In the genomic region with DNA sequence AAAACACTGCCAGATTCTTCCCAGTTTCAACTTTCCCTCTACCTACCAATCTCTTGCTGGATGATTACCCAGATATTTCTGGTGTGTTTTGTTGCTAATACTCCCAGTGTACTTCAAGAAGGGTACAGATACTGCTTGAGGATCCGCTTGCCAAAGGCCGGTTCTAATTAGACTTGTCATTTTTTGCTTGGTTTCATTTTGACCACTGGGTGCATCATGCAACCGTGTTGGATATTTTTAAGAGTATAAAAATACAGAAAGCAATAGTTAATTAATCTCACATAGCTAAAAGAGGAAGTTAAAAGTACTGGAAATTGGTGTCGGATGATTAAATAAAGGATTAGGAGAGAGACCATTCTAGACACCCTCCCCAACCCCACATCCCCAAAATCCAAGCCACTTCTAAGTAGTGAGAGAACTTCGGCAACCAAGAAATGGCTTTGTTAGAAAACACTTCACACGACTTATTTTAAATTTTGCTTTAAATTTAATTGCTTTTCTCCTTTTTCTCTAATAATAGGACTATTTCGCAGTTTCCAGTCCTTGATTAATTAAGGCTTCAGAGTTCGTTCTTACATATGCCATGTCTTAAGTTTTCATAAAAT, we compare ENCODE assay signal across 9 cellular contexts. TPM values are rescaled to one million over a fixed set of nuclear protein-coding genes. Genes with fewer than 3 reads are reported as not detected.
A peak's percentile ranks its signal among the peaks of the same experiment; 100 is the strongest.
DNase-seq lines count a peak whose midpoint lies in the region; FAIRE-seq and TF ChIP-seq lines count a peak whose summit lies in the region.
"Had no signal": no experiment of that assay in that cellular context is flagged by ENCODE, and none has a peak within 500 bp of the region (broad histone marks: within the 10 kb centered on the region; RNA-seq: fewer than 3 reads in every experiment).

No MANE protein-coding gene starts in this region.

- no peak for TF ChIP-seq CTCF in HFFc6 (IDR thresholded peaks at IDR 0.05)

- H3K9me3 ChIP-seq in iPS-18a (ENCODE audit: control insufficient read depth, low read depth, low read length) (no peaks in the 10 kb centered on the region), stomach smooth muscle (ENCODE audit: control insufficient read depth in 2 of 2, low read length in 2 of 2) (no peaks in the 10 kb centered on the region)

- H3K27me3 ChIP-seq in iPS-18a (ENCODE audit: control insufficient read depth, insufficient read depth, low read length) = peaks cover 90% of the 10 kb centered on the region
- H3K27me3 ChIP-seq in stomach smooth muscle (ENCODE audit: control insufficient read depth in 1 of 2, insufficient read depth in 2 of 2, low read length in 2 of 2) = no peaks in the 10 kb centered on the region

- CTCF ChIA-PET in activated CD4-positive, alpha-beta memory T cell treated with anti-CD3 and anti-CD28 coated beads for 36 hours (lab: Charles Lee) = interaction anchor here (1.1 to 4.1 kb wide), 6 partner anchors 8 to 269 kb away, joined by 3 to 25 read pairs (median 4); a partner anchor contains a TSS

- H3K9ac ChIP-seq in iPS-18a (ENCODE audit: low read length) = no peak overlapping the region
- H3K9ac ChIP-seq in stomach smooth muscle (ENCODE audit: low read length in 2 of 2) = peak overlapping the region; percentile 43 to 83

- DNase-seq in COR-L47 (lab: John Stamatoyannopoulos, UW) = peak; percentile 27
- peak; percentile 37 for DNase-seq in HFFc6
- DNase-seq in activated CD4-positive, alpha-beta memory T cell treated with anti-CD3 and anti-CD28 coated beads for 36 hours = no peak
- no peak for DNase-seq in COLO829 (ENCODE audit: low spot score)
- no peak for DNase-seq in activated effector memory CD4-positive, alpha-beta T cell treated with Interleukin-2 at 50 U/mL for 16 hours
- no peak for DNase-seq in HTR-8/SVneo (ENCODE audit: insufficient read length, low spot score)

- H3K36me3 ChIP-seq in iPS-18a (ENCODE audit: control insufficient read depth, low read depth, low read length) (no peaks in the 10 kb centered on the region), stomach smooth muscle (ENCODE audit: control insufficient read depth in 2 of 2, insufficient read depth in 2 of 2, low read length in 2 of 2) (no peaks in the 10 kb centered on the region)

- H3K36me3 Mint-ChIP-seq in HFFc6 (ENCODE audit: low read depth) = peaks cover 7% of the 10 kb centered on the region; the same call in 1 of the 2 replicates
- H3K36me3 Mint-ChIP-seq in activated CD4-positive, alpha-beta memory T cell treated with anti-CD3 and anti-CD28 coated beads for 36 hours = no peaks in the 10 kb centered on the region

- intact Hi-C loops in activated CD4-positive, alpha-beta memory T cell treated with anti-CD3 and anti-CD28 coated beads for 36 hours (cut with micrococcal nuclease) = loop anchor here (1.0 to 10.0 kb wide), 7 partner anchors 7 to 907 kb away; a partner anchor contains a TSS

- no peak overlapping the region for H3K27ac ChIP-seq in iPS-18a (ENCODE audit: low read length)
- H3K27ac ChIP-seq in stomach smooth muscle (ENCODE audit: low read length) = peak overlapping the region; percentile 92

- POLR2A ChIA-PET in activated CD4-positive, alpha-beta memory T cell treated with anti-CD3 and anti-CD28 coated beads for 36 hours (lab: Charles Lee) = interaction anchor here (2.8 kb wide), 1 partner anchor 10 kb away, joined by 24 read pairs; no protein-coding TSS in a partner anchor

- peak overlapping the region; percentile 94 for H3K27ac Mint-ChIP-seq in HFFc6
- H3K27ac Mint-ChIP-seq in activated CD4-positive, alpha-beta memory T cell treated with anti-CD3 and anti-CD28 coated beads for 36 hours = no peak overlapping the region

- peak overlapping the region; percentile 56 for H3K4me3 ChIP-seq in iPS-18a (ENCODE audit: low read length)
- peak overlapping the region; percentile 68 to 97 for H3K4me3 ChIP-seq in stomach smooth muscle (ENCODE audit: low read length in 2 of 2)

- no peak for FAIRE-seq in HTR-8/SVneo (lab: Jason Lieb, UNC)
- FAIRE-seq: TTC549 had no signal

- H3K9me3 Mint-ChIP-seq in HFFc6 = no peaks in the 10 kb centered on the region
- no peaks in the 10 kb centered on the region for H3K9me3 Mint-ChIP-seq in activated CD4-positive, alpha-beta memory T cell treated with anti-CD3 and anti-CD28 coated beads for 36 hours

- peaks cover 28% of the 10 kb centered on the region for H3K4me1 Mint-ChIP-seq in HFFc6 (ENCODE audit: low read depth)
- H3K4me1 Mint-ChIP-seq in activated CD4-positive, alpha-beta memory T cell treated with anti-CD3 and anti-CD28 coated beads for 36 hours (ENCODE audit: low read depth) = peaks cover 26% of the 10 kb centered on the region

- H3K27me3 Mint-ChIP-seq in HFFc6 (ENCODE audit: insufficient read depth) = peaks cover 5% of the 10 kb centered on the region
- H3K27me3 Mint-ChIP-seq in activated CD4-positive, alpha-beta memory T cell treated with anti-CD3 and anti-CD28 coated beads for 36 hours = peaks cover 11% of the 10 kb centered on the region

- H3K4me1 ChIP-seq in iPS-18a (ENCODE audit: control insufficient read depth, low read depth, low read length) (peaks cover 13% of the 10 kb centered on the region), stomach smooth muscle (ENCODE audit: control insufficient read depth, insufficient read depth, low read length) (peaks cover 17% of the 10 kb centered on the region)

- H3K4me3 Mint-ChIP-seq in HFFc6 = peak overlapping the region; percentile 94
- H3K4me3 Mint-ChIP-seq in activated CD4-positive, alpha-beta memory T cell treated with anti-CD3 and anti-CD28 coated beads for 36 hours = peak overlapping the region; percentile 88

RNA-seq across cellular contexts. Expression of a gene that starts 2.5 kb away (rescaled TPM):
- total RNA-seq in HFFc6 (2021; fragmentation: NEBNext Ultra II Directional; extraction: Animal tissue kit (Norgen Biotek cat#: 25700)) = 10 to 100 TPM; 13.1 to 26.7 (median 24.9) TPM
- 10 to 100 TPM; 15.5 to 16.8 TPM for total RNA-seq in activated CD4-positive, alpha-beta memory T cell treated with anti-CD3 and anti-CD28 coated beads for 36 hours

RNA-seq across cellular contexts. Expression of a gene that starts 7.5 kb away (rescaled TPM):
- total RNA-seq in HFFc6 (2021; fragmentation: NEBNext Ultra II Directional; extraction: Animal tissue kit (Norgen Biotek cat#: 25700)) = 10 to 100 TPM; 60.1 to 79.1 (median 67.8) TPM
- total RNA-seq in activated CD4-positive, alpha-beta memory T cell treated with anti-CD3 and anti-CD28 coated beads for 36 hours = 10 to 100 TPM; 77.0 to 84.6 TPM

Comparison
In these comparisons a context has a peak if more than half of its experiments do, and no peak if none do; other contexts are left out.
1. DNase-seq: peak in COR-L47 (single experiment) and HFFc6 (single experiment); none in activated CD4-positive, alpha-beta memory T cell treated with anti-CD3 and anti-CD28 coated beads for 36 hours (single experiment), COLO829 (single experiment), activated effector memory CD4-positive, alpha-beta T cell treated with Interleukin-2 at 50 U/mL for 16 hours (single experiment) and HTR-8/SVneo (single experiment).